ENCODE assay signal across 8 cellular contexts in the genomic region with DNA sequence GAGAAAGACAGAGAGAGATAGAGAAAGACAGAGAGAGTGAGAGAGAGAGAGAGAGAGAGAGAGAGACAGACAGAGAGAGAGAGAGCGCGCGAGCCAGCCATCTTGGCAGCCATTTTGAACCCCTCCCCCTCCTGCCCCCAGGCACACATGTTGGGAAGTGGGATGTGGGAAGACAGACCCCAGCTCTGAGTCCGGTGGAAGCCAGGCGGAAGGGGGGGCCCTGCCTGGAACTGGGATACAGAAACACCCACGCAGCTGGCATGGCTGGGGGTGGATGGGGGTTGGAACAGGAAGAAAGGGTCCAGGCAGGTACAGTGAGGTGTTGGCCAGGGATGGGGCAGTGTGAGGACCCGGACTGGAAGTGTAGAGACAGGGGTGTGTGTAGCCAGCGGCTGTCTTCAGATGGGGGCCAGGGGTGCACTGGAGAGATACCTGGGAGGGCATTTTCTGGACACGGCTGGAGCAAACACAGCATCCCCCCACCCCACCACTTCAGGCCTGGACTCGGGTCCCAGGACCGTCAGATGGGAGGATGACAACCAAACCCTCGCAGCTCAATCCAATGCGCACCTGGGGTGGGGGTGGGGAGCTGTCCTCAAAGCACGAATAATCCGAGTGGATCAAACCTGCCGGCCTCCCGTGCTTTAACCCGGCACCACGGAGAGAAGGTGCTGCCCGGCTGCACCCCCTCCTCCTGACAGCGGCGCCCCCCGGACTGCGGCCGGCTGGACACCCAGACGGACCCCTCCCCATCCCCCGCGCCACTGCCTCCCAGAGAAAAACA. TPM values are rescaled to one million over a fixed set of nuclear protein-coding genes. Genes with fewer than 3 reads are reported as not detected.
DNase-seq lines count a peak whose midpoint lies in the region; ATAC-seq and TF ChIP-seq lines count a peak whose summit lies in the region.
"Not testable (repeated sequence)": the region's sequence is repeated elsewhere in the genome, so short reads cannot be mapped to it uniquely, and the experiment has no call there.

No MANE protein-coding gene starts in this region.

- H3K4me3 Mint-ChIP-seq in CD4-positive, alpha-beta memory T cell: peak overlapping the region; percentile 81 to 90 (median 86)
- H3K4me3 Mint-ChIP-seq in activated CD4-positive, alpha-beta T cell treated with anti-CD3 and anti-CD28 coated beads, Interleukin-2, amount 10 ng/mL, durations not matched to agents 7 days and 5 days: peak overlapping the region; percentile 73
- peak overlapping the region; percentile 92 to 99 (median 98) for H3K4me3 Mint-ChIP-seq in brain

- peak overlapping the region; percentile 51 for H3K4me2 ChIP-seq in parathyroid adenoma (ENCODE audit: low read length)

- DNase-seq in CD4-positive, alpha-beta memory T cell; activated CD4-positive, alpha-beta T cell treated with anti-CD3 and anti-CD28 coated beads, Interleukin-2, amount 10 ng/mL, durations not matched to agents 7 days and 5 days; fibroblast of the aortic adventitia (ENCODE audit: low read depth); lower lobe of right lung; thoracic aorta (ENCODE audit: low spot score): not testable (repeated sequence)
- DNase-seq in NCI-H1105 (lab: John Stamatoyannopoulos, UW): peak; percentile 16

- H3K9me3 ChIP-seq in CD4-positive, alpha-beta memory T cell (ENCODE audit: control insufficient read depth in 1 of 2, low read length in 2 of 2); lower lobe of right lung; parathyroid adenoma (ENCODE audit: control insufficient read depth, low read length); thoracic aorta: not testable (repeated sequence)

- not testable (repeated sequence) for H3K27ac ChIP-seq in CD4-positive, alpha-beta memory T cell (ENCODE audit: low read depth, low read length); lower lobe of right lung; parathyroid adenoma; thoracic aorta

- H3K4me1 Mint-ChIP-seq in CD4-positive, alpha-beta memory T cell: peaks cover 15 to 66% (median 45%) of the 10 kb centered on the region in 4 donors
- peaks cover 30% of the 10 kb centered on the region for H3K4me1 Mint-ChIP-seq in activated CD4-positive, alpha-beta T cell treated with anti-CD3 and anti-CD28 coated beads, Interleukin-2, amount 10 ng/mL, durations not matched to agents 7 days and 5 days
- peaks cover 56% of the 10 kb centered on the region for H3K4me1 Mint-ChIP-seq in brain

- H3K9me3 Mint-ChIP-seq in CD4-positive, alpha-beta memory T cell; activated CD4-positive, alpha-beta T cell treated with anti-CD3 and anti-CD28 coated beads, Interleukin-2, amount 10 ng/mL, durations not matched to agents 7 days and 5 days: not testable (repeated sequence)
- peaks cover 0 to 10% (median 5%) of the 10 kb centered on the region in 5 experiments for H3K9me3 Mint-ChIP-seq in brain

- not testable (repeated sequence) for H3K27me3 ChIP-seq in CD4-positive, alpha-beta memory T cell (ENCODE audit: insufficient read depth, low read length); lower lobe of right lung (ENCODE audit: low read depth); parathyroid adenoma (ENCODE audit: control insufficient read depth, insufficient read depth, low read length); thoracic aorta (replicated peaks; ENCODE audit: insufficient read depth)

- POLR2A ChIA-PET in CD4-positive, alpha-beta memory T cell (lab: Charles Lee; ENCODE audit: partially characterized antibody): interaction anchor here (0.6 to 1.0 kb wide), 2 partner anchors 57 to 177 kb away, joined by 3 to 5 read pairs; partner anchors contain the start of gene ADGRE5
- POLR2A ChIA-PET in activated CD4-positive, alpha-beta T cell treated with anti-CD3 and anti-CD28 coated beads, Interleukin-2, amount 10 ng/mL, durations not matched to agents 7 days and 5 days (lab: Charles Lee): not testable (repeated sequence)

- peak overlapping the region in 1 of 2 donors; percentile 38 for H3K4me3 ChIP-seq in CD4-positive, alpha-beta memory T cell (ENCODE audit: low read length in 2 of 2)
- H3K4me3 ChIP-seq in fibroblast of the aortic adventitia (ENCODE audit: low read depth, low read length) (peak overlapping the region; percentile 54), lower lobe of right lung (peak overlapping the region; percentile 56), parathyroid adenoma (ENCODE audit: low read depth, low read length) (peak overlapping the region; percentile 57), thoracic aorta (peak overlapping the region; percentile 84)

- H3K4me1 ChIP-seq in CD4-positive, alpha-beta memory T cell (ENCODE audit: insufficient read depth, low read length): peaks cover 16% of the 10 kb centered on the region
- H3K4me1 ChIP-seq in lower lobe of right lung (peaks cover 12% of the 10 kb centered on the region), thoracic aorta (ENCODE audit: control insufficient read depth in 1 of 2, low read depth in 2 of 2) (peaks cover 6 to 15% of the 10 kb centered on the region in 2 donors)
- H3K4me1 ChIP-seq in parathyroid adenoma: not testable (repeated sequence)

- peak overlapping the region in 6 of 7 donors; percentile 53 to 85 (median 72) for H3K27ac Mint-ChIP-seq in CD4-positive, alpha-beta memory T cell
- peak overlapping the region; percentile 54 for H3K27ac Mint-ChIP-seq in activated CD4-positive, alpha-beta T cell treated with anti-CD3 and anti-CD28 coated beads, Interleukin-2, amount 10 ng/mL, durations not matched to agents 7 days and 5 days
- peak overlapping the region; percentile 85 to 99 (median 92) for H3K27ac Mint-ChIP-seq in brain

- not testable (repeated sequence) for H3K27me3 Mint-ChIP-seq in CD4-positive, alpha-beta memory T cell
- peaks cover 38% of the 10 kb centered on the region for H3K27me3 Mint-ChIP-seq in activated CD4-positive, alpha-beta T cell treated with anti-CD3 and anti-CD28 coated beads, Interleukin-2, amount 10 ng/mL, durations not matched to agents 7 days and 5 days
- H3K27me3 Mint-ChIP-seq in brain: peaks cover 12% of the 10 kb centered on the region

- peaks cover 14% of the 10 kb centered on the region for H3K79me2 ChIP-seq in parathyroid adenoma

- H2AFZ ChIP-seq in parathyroid adenoma: peak overlapping the region; percentile 16

- H3K9ac ChIP-seq in parathyroid adenoma: not testable (repeated sequence)

- not testable (repeated sequence) for TF ChIP-seq CTCF in brain (conservative IDR thresholded peaks at IDR 0.05); fibroblast of the aortic adventitia (IDR thresholded peaks at IDR 0.05; ENCODE audit: insufficient read depth, low read length); lower lobe of right lung (IDR thresholded peaks at IDR 0.05); parathyroid adenoma (IDR thresholded peaks at IDR 0.05); thoracic aorta (IDR thresholded peaks at IDR 0.05)

- ATAC-seq in lower lobe of right lung; thoracic aorta (ENCODE audit: insufficient number of reproducible peaks, low FRiP score, low read depth): not testable (repeated sequence)

- intact Hi-C loops in CD4-positive, alpha-beta memory T cell (cut with micrococcal nuclease): loop anchor here (5.0 to 10.0 kb wide), 3 partner anchors 80 to 280 kb away; partner anchors contain the start of gene SAMD1
- intact Hi-C loops in lower lobe of right lung (cut with DNase I): not testable (repeated sequence)

- CTCF ChIA-PET in CD4-positive, alpha-beta memory T cell (lab: Charles Lee; ENCODE audit: partially characterized antibody): not testable (repeated sequence)
- CTCF ChIA-PET in activated CD4-positive, alpha-beta T cell treated with anti-CD3 and anti-CD28 coated beads, Interleukin-2, amount 10 ng/mL, durations not matched to agents 7 days and 5 days (lab: Charles Lee): interaction anchor here (1.4 kb wide), 1 partner anchor 68 kb away, joined by 3 read pairs; the partner anchor contains the start of gene ASF1B

- H3K36me3 ChIP-seq in CD4-positive, alpha-beta memory T cell (ENCODE audit: insufficient read depth, low read length); lower lobe of right lung; parathyroid adenoma (ENCODE audit: control insufficient read depth, insufficient read depth, low read length); thoracic aorta: not testable (repeated sequence)

- not testable (repeated sequence) for H3K36me3 Mint-ChIP-seq in CD4-positive, alpha-beta memory T cell; activated CD4-positive, alpha-beta T cell treated with anti-CD3 and anti-CD28 coated beads, Interleukin-2, amount 10 ng/mL, durations not matched to agents 7 days and 5 days (ENCODE audit: low read depth)
- peaks cover 17% of the 10 kb centered on the region for H3K36me3 Mint-ChIP-seq in brain

RNA-seq across cellular contexts. Expression of gene ADGRL1, which starts 1.1 kb away (rescaled TPM):
- total RNA-seq in CD4-positive, alpha-beta memory T cell: 10 to 100 TPM; 19.3 to 22.0 TPM
- 1 to 10 TPM in 1 of 2 donors, under 1 TPM in 1; 0.55 to 1.3 TPM for polyA plus RNA-seq in CD4-positive, alpha-beta memory T cell
- 10 to 100 TPM; 12.5 to 14.0 TPM for total RNA-seq in activated CD4-positive, alpha-beta T cell treated with anti-CD3 and anti-CD28 coated beads, Interleukin-2, amount 10 ng/mL, durations not matched to agents 7 days and 5 days
- polyA plus RNA-seq in brain (ENCODE audit: insufficient read depth, low read depth, low replicate concordance): 78.5 TPM
- 6.0 and 14.3 TPM in 2 replicates for total RNA-seq in fibroblast of the aortic adventitia (ENCODE audit: low replicate concordance)
- 28.7 TPM for total RNA-seq in lower lobe of right lung
- 10 to 100 TPM; 15.4 to 15.7 TPM for total RNA-seq in thoracic aorta
